1 cellular context compared by ENCODE assay signal in genomic region chr18:46416706-46417638, GRCh38.
TF ChIP-seq lines count a peak whose summit lies in the region.

No MANE protein-coding gene starts in this region.

TF ChIP-seq in HEK293, 187 proteins besides CTCF, POLR2A, EP300 and RAD21 (continued from another document):
- TF ChIP-seq ZNF148 (tag by site-specific recombination; IDR thresholded peaks at IDR 0.05; ENCODE audit: borderline replicate concordance), result no peak
- TF ChIP-seq ZNF202 (tag by site-specific recombination; IDR thresholded peaks at IDR 0.05; ENCODE audit: borderline replicate concordance), result no peak
- no peak for TF ChIP-seq IKZF3 (tag by site-specific recombination; IDR thresholded peaks at IDR 0.05)
- TF ChIP-seq ZNF416 (tag by site-specific recombination; IDR thresholded peaks at IDR 0.05), result no peak
- TF ChIP-seq ZNF610 (tag by site-specific recombination; IDR thresholded peaks at IDR 0.05; ENCODE audit: borderline replicate concordance), result no peak
- TF ChIP-seq SP2 (tag by site-specific recombination; IDR thresholded peaks at IDR 0.05), result 0 out of 2 replicates have a peak, but pooled peaks have one; percentile 18
- TF ChIP-seq TSHZ1 (tag by site-specific recombination; IDR thresholded peaks at IDR 0.05; ENCODE audit: borderline replicate concordance), result no peak
- TF ChIP-seq ZNF560 (tag by site-specific recombination; IDR thresholded peaks at IDR 0.05; ENCODE audit: borderline replicate concordance), result no peak
- TF ChIP-seq ZNF239 (tag by site-specific recombination; IDR thresholded peaks at IDR 0.05), result no peak
- TF ChIP-seq ZNF138 (tag by site-specific recombination; IDR thresholded peaks at IDR 0.05; ENCODE audit: borderline replicate concordance), result no peak
- TF ChIP-seq INSM2 (tag by site-specific recombination; IDR thresholded peaks at IDR 0.05), result no peak
- TF ChIP-seq ZNF426 (tag by site-specific recombination; IDR thresholded peaks at IDR 0.05), result no peak
- TF ChIP-seq ZNF112 (tag by site-specific recombination; IDR thresholded peaks at IDR 0.05), result no peak
- no peak for TF ChIP-seq ZNF366 (tag by site-specific recombination; conservative IDR thresholded peaks at IDR 0.05)
- TF ChIP-seq ZBTB8A (tag by site-specific recombination; IDR thresholded peaks at IDR 0.05), result no peak
- peak; percentile 34; the same call in 1 of the 2 replicates for TF ChIP-seq PRDM1 (tag by site-specific recombination; IDR thresholded peaks at IDR 0.05)
- no peak for TF ChIP-seq HOXA7 (CRISPR knock-in tag; IDR thresholded peaks at IDR 0.05; ENCODE audit: borderline replicate concordance)
- peak; percentile 20; the same call in 1 of the 2 replicates for TF ChIP-seq SP3 (tag by site-specific recombination; IDR thresholded peaks at IDR 0.05)
- no peak for TF ChIP-seq ZNF747 (tag by site-specific recombination; IDR thresholded peaks at IDR 0.05)
- no peak for TF ChIP-seq ZBTB48 (tag by site-specific recombination; IDR thresholded peaks at IDR 0.05)
- TF ChIP-seq PRDM4 (tag by site-specific recombination; IDR thresholded peaks at IDR 0.05), result 0 out of 2 replicates have a peak, but pooled peaks have one; percentile 7
- no peak for TF ChIP-seq ZNF354C (tag by site-specific recombination; IDR thresholded peaks at IDR 0.05; ENCODE audit: borderline replicate concordance, low read depth)
- no peak for TF ChIP-seq ZNF140 (tag by site-specific recombination; IDR thresholded peaks at IDR 0.05)
TF ChIP-seq in HEK293: peak in this region for 7.
